Comparison of ENCODE assay signal across 10 cellular contexts in genomic region chr2:74864728-74865722, GRCh38. TPM values are rescaled to one million over a fixed set of nuclear protein-coding genes. Genes with fewer than 3 reads are reported as not detected.
A peak's percentile ranks its signal among the peaks of the same experiment; 100 is the strongest.
DNase-seq lines count a peak whose midpoint lies in the region; ATAC-seq and TF ChIP-seq lines count a peak whose summit lies in the region.
"Had no signal": no experiment of that assay in that cellular context is flagged by ENCODE, and none has a peak within 500 bp of the region (broad histone marks: within the 10 kb centered on the region; RNA-seq: fewer than 3 reads in every experiment).

No MANE protein-coding gene starts in this region.

- no peaks in the 10 kb centered on the region for H3K9me3 ChIP-seq in skeletal muscle tissue (ENCODE audit: control insufficient read depth in 3 of 3, low read length in 3 of 3)

- H3K27me3 ChIP-seq in GM23338 (ENCODE audit: insufficient read depth) (no peaks in the 10 kb centered on the region), skeletal muscle tissue (ENCODE audit: control insufficient read depth in 3 of 3, insufficient read depth in 3 of 3, low read length in 3 of 3) (no peaks in the 10 kb centered on the region)

- H3K4me2 ChIP-seq in GM23338, result no peak overlapping the region

- POLR2A ChIA-PET in RWPE1 (lab: Yijun Ruan, JAX; ENCODE audit: low non-redundant PET), result no interaction called here

- H3K36me3 ChIP-seq in GM23338 (ENCODE audit: insufficient read depth) (peaks cover 8% of the 10 kb centered on the region; the same call in 1 of the 2 replicates), skeletal muscle tissue (ENCODE audit: control insufficient read depth in 3 of 3, insufficient read depth in 3 of 3, low read length in 3 of 3) (no peaks in the 10 kb centered on the region)

- H3K9ac ChIP-seq in skeletal muscle tissue (ENCODE audit: low read depth in 1 of 3, low read length in 3 of 3), result peak overlapping the region in 1 of 3 donors; percentile 47

- H2AFZ ChIP-seq in GM23338, result no peak overlapping the region

- ATAC-seq in GM23338 (peak; percentile 38), GM18498 (IDR thresholded peaks at IDR 0.05; ENCODE audit: unreplicated experiment) (no peak)

- DNase-seq in GM23338 (ENCODE audit: low spot score), result peak; percentile 36
- peak; percentile 65 for DNase-seq in RWPE1 (ENCODE audit: low spot score)
- peak; percentile 69 for DNase-seq in fibroblast of pulmonary artery (ENCODE audit: low read depth)
- no peak for DNase-seq in DMS79 treated with DMSO at 0.1 percent for 48 hours (lab: John Stamatoyannopoulos, UW)
- DNase-seq in NCI-H2029 treated with DMSO at 0.1 percent for 48 hours (lab: John Stamatoyannopoulos, UW), result no peak
- no peak for DNase-seq in KG1 (lab: John Stamatoyannopoulos, UW)
- DNase-seq: NCI-H1105; stimulated activated CD4-positive, alpha-beta T cell treated with anti-CD3 and anti-CD28 coated beads, Interleukin-12 subunit alpha, Interleukin-12 subunit beta, amount 100 ng/mL, for 4 hours had no signal

- no peak overlapping the region for H3K4me3 Mint-ChIP-seq in GM23338

- no peaks in the 10 kb centered on the region for H3K9me3 Mint-ChIP-seq in GM23338

- H3F3A ChIP-seq in GM23338 (replicated peaks; ENCODE audit: low read depth), result no peaks in the 10 kb centered on the region

- H3K4me1 ChIP-seq in GM23338 (ENCODE audit: insufficient read depth) (peaks cover 18% of the 10 kb centered on the region), skeletal muscle tissue (ENCODE audit: control insufficient read depth in 3 of 3, insufficient read depth in 3 of 3, low read length in 3 of 3) (peaks cover 36 to 66% (median 51%) of the 10 kb centered on the region in 3 donors)

- H3K4me1 Mint-ChIP-seq in GM23338, result peaks cover 49% of the 10 kb centered on the region

- H3K79me2 ChIP-seq in GM23338 (replicated peaks; ENCODE audit: insufficient read depth), result peaks cover 88% of the 10 kb centered on the region

- H3K27ac Mint-ChIP-seq in GM23338, result peak overlapping the region; percentile 84

- H3K27ac ChIP-seq in GM23338 (ENCODE audit: low read depth), result no peak overlapping the region
- H3K27ac ChIP-seq in RWPE1, result peak overlapping the region; percentile 22
- peak overlapping the region; percentile 50 for H3K27ac ChIP-seq in skeletal muscle tissue (ENCODE audit: low read depth, low read length)

- peaks cover 23% of the 10 kb centered on the region; the same call in 1 of the 2 replicates for H4K20me1 ChIP-seq in GM23338 (replicated peaks; ENCODE audit: insufficient read depth)

- TF ChIP-seq CTCF in GM23338 (conservative IDR thresholded peaks at IDR 0.05; ENCODE audit: low read depth in 2 of 2), result peak in 1 of 2 experiments; percentile 48; a peak in 2 of 4 replicates
- TF ChIP-seq CTCF in RWPE1 (conservative IDR thresholded peaks at IDR 0.05; ENCODE audit: low read depth), result no peak
- TF ChIP-seq CTCF in fibroblast of pulmonary artery (IDR thresholded peaks at IDR 0.05; ENCODE audit: low read length, missing control alignments), result peak; percentile 3

- H3K9me2 ChIP-seq in GM23338 (ENCODE audit: insufficient read depth), result no peaks in the 10 kb centered on the region; the same call in 1 of the 2 replicates

- H3K36me3 Mint-ChIP-seq in GM23338 (ENCODE audit: low read depth), result peaks cover 55% of the 10 kb centered on the region

- H3K4me3 ChIP-seq in GM23338 (no peak overlapping the region), fibroblast of pulmonary artery (replicated peaks; ENCODE audit: low read depth, low read length) (no peak overlapping the region), skeletal muscle tissue (ENCODE audit: low read length in 3 of 3) (peak overlapping the region in 1 of 3 donors; percentile 15)

- CTCF ChIA-PET in RWPE1 (lab: Yijun Ruan, JAX), result no interaction called here

- H3K27me3 Mint-ChIP-seq in GM23338 (ENCODE audit: insufficient read depth, low read depth, poor library complexity), result no peaks in the 10 kb centered on the region

TF ChIP-seq in GM23338, 12 proteins besides CTCF, POLR2A, EP300 and RAD21 (continues in another document):
- TF ChIP-seq JUNB (IDR thresholded peaks at IDR 0.05; ENCODE audit: unreplicated experiment) (no peak), STAT1 (IDR thresholded peaks at IDR 0.05; ENCODE audit: unreplicated experiment) (no peak), CREB1 (CRISPR knock-in tag; IDR thresholded peaks at IDR 0.05; ENCODE audit: low read depth) (no peak), ZNF114 (CRISPR knock-in tag; IDR thresholded peaks at IDR 0.05) (no peak), EZH2phosphoT487 (IDR thresholded peaks at IDR 0.05; ENCODE audit: unreplicated experiment) (no peak), ZNF462 (CRISPR knock-in tag; IDR thresholded peaks at IDR 0.05) (no peak), ETS1 (IDR thresholded peaks at IDR 0.05) (no peak), NANOG (IDR thresholded peaks at IDR 0.05; ENCODE audit: borderline replicate concordance) (no peak), ZNF331 (CRISPR knock-in tag; IDR thresholded peaks at IDR 0.05; ENCODE audit: low read depth) (no peak), EZH2 (IDR thresholded peaks at IDR 0.05; ENCODE audit: low read depth, unreplicated experiment) (no peak), POLR2AphosphoS5 (IDR thresholded peaks at IDR 0.05; ENCODE audit: low read depth) (no peak)

RNA-seq across cellular contexts. Expression of gene HK2, which starts 31.1 kb away (rescaled TPM):
- 54.7 and 56.0 TPM in 2 replicates for total RNA-seq in GM23338 (2014; rRNA removed; shearing (Covaris generic))
- polyA plus RNA-seq in GM23338 (2016; fragmentation: Nextera tagmentation; extraction: Ambion mirVana), result 23.2 and 24.3 TPM in 2 replicates
- 5.7 TPM for total RNA-seq in skeletal muscle tissue

Comparison
In these comparisons a context has a peak if more than half of its experiments do, and no peak if none do; other contexts are left out.
1. DNase-seq: peak in GM23338 (single experiment), RWPE1 (single experiment) and fibroblast of pulmonary artery (single experiment); none in DMS79 treated with DMSO at 0.1 percent for 48 hours (single experiment), NCI-H2029 treated with DMSO at 0.1 percent for 48 hours (single experiment) and KG1 (single experiment).